In genomic region chr10:67990093-67990492, GRCh38 we compare ENCODE assay signal across 20 cellular contexts.
DNase-seq lines count a peak whose midpoint lies in the region; ATAC-seq lines count a peak whose summit lies in the region.
"Had no signal": no experiment of that assay in that cellular context is flagged by ENCODE, and none has a peak within 500 bp of the region (broad histone marks: within the 10 kb centered on the region; RNA-seq: fewer than 3 reads in every experiment).

No MANE protein-coding gene starts in this region.

- H3K27ac Mint-ChIP-seq in activated T-cell treated with anti-CD3 and anti-CD28 coated beads, Interleukin-2, amount 50 U/mL, for 72 hours = peak overlapping the region; percentile 95
- H3K27ac Mint-ChIP-seq in activated T-helper 17 cell treated with anti-CD3 and anti-CD28 coated beads, Interleukin-2, amount 50 U/mL, for 72 hours = peak overlapping the region; percentile 31

- no peaks in the 10 kb centered on the region for H3K9me2 ChIP-seq in GM23248 (ENCODE audit: insufficient read depth)

- no peak overlapping the region for H2AFZ ChIP-seq in GM23248

- in situ Hi-C loops in GM23248 (cut with MboI) = no loop called here

- H4K20me1 ChIP-seq in GM23248 (ENCODE audit: insufficient read depth) = no peaks in the 10 kb centered on the region

- no peak for DNase-seq in activated T-cell treated with anti-CD3 and anti-CD28 coated beads, Interleukin-2, amount 50 U/mL, for 72 hours
- no peak for DNase-seq in activated T-cell treated with anti-CD3 and anti-CD28 coated beads, Interleukin-2, amount 50 U/mL, for 48 hours
- DNase-seq in GM23248 = peak; percentile 27
- no peak for DNase-seq in stimulated activated CD4-positive, alpha-beta T cell treated with anti-CD3 and anti-CD28 coated beads, Interleukin-4, amount 100 ng/mL, for 4 hours
- no peak for DNase-seq in stimulated activated CD4-positive, alpha-beta T cell treated with anti-CD3 and anti-CD28 coated beads, Interleukin-15, amount 100 ng/mL, for 24 hours
- DNase-seq: DMS 273 treated with DMSO at 0.1 percent for 48 hours, DMS79 treated with DMSO at 0.1 percent for 48 hours, GF-D8, KBM-7, MV-4-11, NCI-H1105, NCI-H146, NCI-H2029 treated with DMSO at 0.1 percent for 48 hours, NCI-H446 treated with DMSO at 0.1 percent for 48 hours, NCI-H526, SHP77 treated with DMSO at 0.1 percent for 48 hours had no signal

- no peak overlapping the region for H3K4me2 ChIP-seq in GM23248 (ENCODE audit: unreplicated experiment)

- no peaks in the 10 kb centered on the region for H3K27me3 Mint-ChIP-seq in activated T-cell treated with anti-CD3 and anti-CD28 coated beads, Interleukin-2, amount 50 U/mL, for 72 hours (ENCODE audit: low read depth)
- no peaks in the 10 kb centered on the region for H3K27me3 Mint-ChIP-seq in activated T-helper 17 cell treated with anti-CD3 and anti-CD28 coated beads, Interleukin-2, amount 50 U/mL, for 72 hours

- peaks cover 0 to 12% of the 10 kb centered on the region in 2 donors for H3K36me3 Mint-ChIP-seq in activated T-cell treated with anti-CD3 and anti-CD28 coated beads, Interleukin-2, amount 50 U/mL, for 72 hours (ENCODE audit: insufficient read depth in 2 of 2)
- H3K36me3 Mint-ChIP-seq in activated T-helper 17 cell treated with anti-CD3 and anti-CD28 coated beads, Interleukin-2, amount 50 U/mL, for 72 hours (ENCODE audit: low read depth) = peaks cover 88% of the 10 kb centered on the region

- no peaks in the 10 kb centered on the region for H3K4me1 Mint-ChIP-seq in activated T-cell treated with anti-CD3 and anti-CD28 coated beads, Interleukin-2, amount 50 U/mL, for 72 hours (ENCODE audit: low read depth)
- no peaks in the 10 kb centered on the region for H3K4me1 Mint-ChIP-seq in activated T-helper 17 cell treated with anti-CD3 and anti-CD28 coated beads, Interleukin-2, amount 50 U/mL, for 72 hours

- peaks cover 95% of the 10 kb centered on the region for H3K79me2 ChIP-seq in GM23248 (ENCODE audit: insufficient read depth)

- H3K9ac ChIP-seq in GM23248 = no peak overlapping the region

- no peak overlapping the region for H3K4me3 Mint-ChIP-seq in activated T-cell treated with anti-CD3 and anti-CD28 coated beads, Interleukin-2, amount 50 U/mL, for 72 hours
- no peak overlapping the region for H3K4me3 Mint-ChIP-seq in activated T-helper 17 cell treated with anti-CD3 and anti-CD28 coated beads, Interleukin-2, amount 50 U/mL, for 72 hours

- peaks cover 12% of the 10 kb centered on the region; the same call in 1 of the 2 replicates for H3K4me1 ChIP-seq in GM23248 (ENCODE audit: insufficient read depth)

- no peak for ATAC-seq in activated T-cell treated with anti-CD3 and anti-CD28 coated beads, Interleukin-2, amount 50 U/mL, for 72 hours (replicated peaks in 1 of 2)
- no peak for ATAC-seq in activated T-helper 17 cell treated with anti-CD3 and anti-CD28 coated beads, Interleukin-2, amount 50 U/mL, for 72 hours (replicated peaks)
- ATAC-seq in HG03175 (IDR thresholded peaks at IDR 0.05; ENCODE audit: unreplicated experiment) = no peak
- ATAC-seq: HepG2 had no signal

- H3K27ac ChIP-seq in GM23248 = peak overlapping the region; percentile 36; the same call in 1 of the 2 replicates
- H3K27ac ChIP-seq: RWPE1 had no signal

- H3K27me3 ChIP-seq in GM23248 (replicated peaks; ENCODE audit: insufficient read depth) = no peaks in the 10 kb centered on the region

- H3K4me3 ChIP-seq in GM23248 = no peak overlapping the region

- H3K9me3 ChIP-seq in GM23248 (ENCODE audit: low read depth) = no peaks in the 10 kb centered on the region

- H3K9me3 Mint-ChIP-seq in activated T-cell treated with anti-CD3 and anti-CD28 coated beads, Interleukin-2, amount 50 U/mL, for 72 hours = no peaks in the 10 kb centered on the region
- no peaks in the 10 kb centered on the region for H3K9me3 Mint-ChIP-seq in activated T-helper 17 cell treated with anti-CD3 and anti-CD28 coated beads, Interleukin-2, amount 50 U/mL, for 72 hours

- H3K36me3 ChIP-seq in GM23248 (ENCODE audit: low read depth) = peaks cover 91% of the 10 kb centered on the region

- peaks cover 95% of the 10 kb centered on the region for H3F3A ChIP-seq in GM23248 (ENCODE audit: insufficient read depth)
